8 cellular contexts compared by ENCODE assay signal in the genomic region with DNA sequence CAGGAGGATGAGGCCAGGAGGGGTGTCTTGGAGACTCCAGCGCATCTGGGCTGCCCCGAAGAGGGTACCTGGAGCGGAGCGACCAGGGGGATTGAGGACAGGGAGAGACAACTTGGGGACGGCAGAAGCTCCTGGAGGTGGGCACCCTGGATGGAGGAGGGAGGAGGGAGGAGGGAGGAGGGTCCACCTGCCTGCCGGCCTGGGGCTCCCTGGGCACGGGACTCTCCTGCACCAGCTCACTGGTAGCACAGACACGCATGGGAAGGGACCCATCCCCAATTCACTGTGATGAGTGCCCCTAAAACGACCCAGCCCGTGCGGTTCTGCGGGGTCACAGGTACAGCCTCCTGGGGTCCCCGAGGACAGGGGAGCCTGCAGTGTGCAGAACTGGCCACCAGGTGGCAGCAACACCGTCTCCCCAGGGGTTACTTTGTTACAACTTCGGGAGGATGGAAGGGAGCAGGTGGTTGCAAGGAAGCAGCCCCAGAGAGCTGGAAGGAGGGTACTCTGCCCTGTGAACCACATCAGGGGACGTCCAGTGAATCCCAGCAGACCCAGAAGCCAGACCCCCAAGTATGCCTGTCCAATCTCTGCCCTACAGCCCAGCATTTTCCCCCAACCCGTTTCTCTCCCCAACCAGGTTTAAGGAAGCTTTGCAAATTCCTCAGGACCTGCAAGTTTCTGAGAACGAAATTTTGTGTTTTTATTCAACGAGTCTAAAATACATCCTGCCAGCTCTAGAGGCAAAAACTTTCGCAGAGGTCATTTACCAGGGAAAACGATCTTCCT.
DNase-seq lines count a peak whose midpoint lies in the region; ATAC-seq and TF ChIP-seq lines count a peak whose summit lies in the region.

No MANE protein-coding gene starts in this region.

- no peaks in the 10 kb centered on the region for H3K36me3 ChIP-seq in endodermal cell (ENCODE audit: control insufficient read depth, insufficient read depth, low read length)

- H3K27me3 Mint-ChIP-seq in endodermal cell (ENCODE audit: insufficient read depth): peaks cover 13% of the 10 kb centered on the region

- H3K36me3 Mint-ChIP-seq in endodermal cell (ENCODE audit: low read depth): no peaks in the 10 kb centered on the region

- H3K9me3 Mint-ChIP-seq in endodermal cell: no peaks in the 10 kb centered on the region

- H3K4me1 Mint-ChIP-seq in endodermal cell: peaks cover 19% of the 10 kb centered on the region

- H3K27me3 ChIP-seq in endodermal cell (ENCODE audit: control insufficient read depth, insufficient read depth, low read length, poor library complexity, severe bottlenecking): no peaks in the 10 kb centered on the region

- no peaks in the 10 kb centered on the region for H3K4me1 ChIP-seq in endodermal cell (ENCODE audit: control insufficient read depth, insufficient read depth, low read length)

- no peak for ATAC-seq in GM21529 (IDR thresholded peaks at IDR 0.05; ENCODE audit: unreplicated experiment)

- peaks cover under 1% of the 10 kb centered on the region for H3K9me3 ChIP-seq in endodermal cell (ENCODE audit: control insufficient read depth, low read length)

- in situ Hi-C loops in GM13976 (cut with MboI; ENCODE audit: low sequenced_read_pairs, unreplicated experiment): loop anchor here (25.0 kb wide), 1 partner anchor 402 kb away; no protein-coding TSS in a partner anchor

- H3K27ac ChIP-seq in 22Rv1 (no peak overlapping the region), endodermal cell (ENCODE audit: low read depth, low read length) (no peak overlapping the region)

- TF ChIP-seq CTCF in 22Rv1 (IDR thresholded peaks at IDR 0.05): peak; percentile 89
- peak; percentile 90 for TF ChIP-seq CTCF in GM13976 (IDR thresholded peaks at IDR 0.05; ENCODE audit: borderline replicate concordance, control extremely low read depth, extremely low read depth, insufficient read depth, missing control alignments)
- TF ChIP-seq CTCF in endodermal cell (conservative IDR thresholded peaks at IDR 0.05): peak; percentile 97

- no peak overlapping the region for H3K9ac ChIP-seq in endodermal cell (ENCODE audit: extremely low read depth, low read length, poor library complexity, severe bottlenecking)

- H3K4me3 ChIP-seq in endodermal cell (ENCODE audit: low read length): no peak overlapping the region

- DNase-seq in GM13976 (ENCODE audit: low spot score) (peak; percentile 88), NCI-H774 (lab: John Stamatoyannopoulos, UW) (peak; percentile 1), endodermal cell (peak; percentile 91), midbrain (lab: John Stamatoyannopoulos, UW) (peak; percentile 41)
- peak; percentile 45 to 51 for DNase-seq in activated CD8-positive, alpha-beta memory T cell treated with anti-CD3 and anti-CD28 coated beads for 4 hours (ENCODE audit: low read depth in 2 of 2)
- DNase-seq in stimulated activated CD8-positive, alpha-beta memory T cell treated with anti-CD3 and anti-CD28 coated beads, Interleukin-4, amount 100 ng/mL, for 4 hours (ENCODE audit: low read depth in 2 of 2, low spot score in 1 of 2): peak; percentile 40 to 66

- no peak overlapping the region for H3K4me3 Mint-ChIP-seq in endodermal cell

- WGBS in endodermal cell (ENCODE audit: insufficient coverage in 1 of 2, insufficient read length in 1 of 2), 2 experiments: 51 to 67% methylated on average over 9 to 21 of the region's 21 CpGs

- no peak overlapping the region for H3K27ac Mint-ChIP-seq in endodermal cell

Comparison
In these comparisons a context has a peak if more than half of its experiments do, and no peak if none do; other contexts are left out.
1. DNase-seq: peak in every context shown above with its lines; median percentile 91 in endodermal cell; 88 in GM13976; 53 in stimulated activated CD8-positive, alpha-beta memory T cell treated with anti-CD3 and anti-CD28 coated beads, Interleukin-4, amount 100 ng/mL, for 4 hours; 48 in activated CD8-positive, alpha-beta memory T cell treated with anti-CD3 and anti-CD28 coated beads for 4 hours; 41 in midbrain; 1 in NCI-H774.